ENCODE assay signal across 12 cellular contexts in the genomic region with DNA sequence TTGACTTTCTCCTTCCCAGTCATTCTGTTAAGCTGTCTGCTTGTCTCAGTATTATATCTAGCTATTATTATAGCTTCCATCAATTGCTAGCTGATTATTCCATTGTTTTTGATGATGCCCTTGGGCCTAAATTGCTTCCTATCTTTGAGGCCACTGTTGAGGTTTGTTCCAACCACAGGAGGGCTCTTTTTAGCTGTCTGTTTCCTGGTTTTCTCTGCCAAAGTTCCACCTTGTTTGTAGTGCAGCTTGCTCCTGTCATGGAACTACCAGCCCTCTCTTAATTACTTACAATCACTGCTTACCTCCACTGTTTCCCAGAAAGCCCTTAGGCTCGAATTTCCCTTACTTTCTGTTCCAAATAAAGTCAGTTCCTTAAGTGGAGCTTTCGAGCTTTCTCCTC.
DNase-seq lines count a peak whose midpoint lies in the region; ATAC-seq, FAIRE-seq and TF ChIP-seq lines count a peak whose summit lies in the region.
"Had no signal": no experiment of that assay in that cellular context is flagged by ENCODE, and none has a peak within 500 bp of the region (broad histone marks: within the 10 kb centered on the region; RNA-seq: fewer than 3 reads in every experiment).

No MANE protein-coding gene starts in this region.

- 68% methylated on average over 2 of the region's 2 CpGs for WGBS in A549 (ENCODE audit: missing lambda C conversion rate)

- no peaks in the 10 kb centered on the region for H3K27me3 ChIP-seq in adipocyte (replicated peaks; ENCODE audit: control insufficient read depth, insufficient read depth, low read length)
- H3K27me3 ChIP-seq: SJCRH30 had no signal

- H3K4me2 ChIP-seq in A549: no peak overlapping the region; the same call in 2 of the 3 replicates

- TF ChIP-seq POLR2A in A549 (IDR thresholded peaks at IDR 0.05; ENCODE audit: low read length): no peak

- peak overlapping the region; percentile 94 to 99 for H3K27ac ChIP-seq in A549
- H3K27ac ChIP-seq: SJCRH30 had no signal

- no peak overlapping the region for H3K27ac Mint-ChIP-seq in HFFc6
- H3K27ac Mint-ChIP-seq: activated T-helper 2 cell treated with anti-CD3 and anti-CD28 coated beads, Interferon-gamma antibody, Interleukin-2, Interleukin-4, amounts not matched to agents 10 μg/mL and 5 μg/mL and 100 μg/mL, durations not matched to agents 14 hours and 24 hours and 36 hours had no signal

- intact Hi-C loops in left colon (cut with DNase I, micrococcal nuclease): no loop called here

- ATAC-seq in A549 (peak in 1 of 2 experiments; percentile 36; a peak in 1 of 6 replicates), left colon (peak; percentile 77), HG02571 (IDR thresholded peaks at IDR 0.05; ENCODE audit: unreplicated experiment) (no peak)

- H3K4me3 ChIP-seq in A549 (no peak overlapping the region), adipocyte (ENCODE audit: low read length) (no peak overlapping the region)
- H3K4me3 ChIP-seq: lung, SJCRH30 had no signal

- TF ChIP-seq RAD21 in A549 (conservative IDR thresholded peaks at IDR 0.05 in 1 of 2, IDR thresholded peaks at IDR 0.05 in 1 of 2): peak; percentile 53 to 57

- no peaks in the 10 kb centered on the region for H3K36me3 ChIP-seq in adipocyte (ENCODE audit: control insufficient read depth, insufficient read depth, low read length, severe bottlenecking)
- H3K36me3 ChIP-seq: SJCRH30 had no signal

- peak; percentile 34; the same call in 2 of the 3 replicates for TF ChIP-seq CTCF in A549 (IDR thresholded peaks at IDR 0.05)
- peak; percentile 56; the same call in 1 of the 2 replicates for TF ChIP-seq CTCF in HFFc6 (IDR thresholded peaks at IDR 0.05)

- CTCF ChIA-PET in A549 (lab: Yijun Ruan, JAX): interaction anchor here (0.6 to 2.8 kb wide), 10 partner anchors 10 to 378 kb away, joined by 3 to 16 read pairs (median 4); no protein-coding TSS in a partner anchor

- H3K27me3 Mint-ChIP-seq in HFFc6 (ENCODE audit: insufficient read depth): no peaks in the 10 kb centered on the region; the same call in 1 of the 2 replicates

- H3K4me1 ChIP-seq in A549: peaks cover 69% of the 10 kb centered on the region
- peaks cover 28% of the 10 kb centered on the region for H3K4me1 ChIP-seq in adipocyte (ENCODE audit: control insufficient read depth, insufficient read depth, low read length)
- H3K4me1 ChIP-seq: SJCRH30 had no signal

- peak in 1 of 2 experiments; percentile 55 for DNase-seq in A549 (ENCODE audit: low read depth in 1 of 2, low spot score in 1 of 2)
- peak; percentile 28 for DNase-seq in HFFc6
- peak; percentile 5 for DNase-seq in adipocyte (ENCODE audit: low read depth)
- no peak for DNase-seq in left colon
- no peak for DNase-seq in UCSD-AML1 (lab: John Stamatoyannopoulos, UW; ENCODE audit: unreplicated experiment)
- DNase-seq in mesenteric fat pad (ENCODE audit: low spot score): no peak
- no peak for DNase-seq in stimulated activated CD4-positive, alpha-beta T cell treated with anti-CD3 and anti-CD28 coated beads, Interleukin-4, amount 100 ng/mL, for 24 hours
- DNase-seq: SJCRH30 had no signal

- H3K4me3 Mint-ChIP-seq in HFFc6: no peak overlapping the region
- H3K4me3 Mint-ChIP-seq: central memory CD8-positive, alpha-beta T cell had no signal

- no peak for TF ChIP-seq EP300 in A549 (IDR thresholded peaks at IDR 0.05)

- peak; percentile 79 for FAIRE-seq in A549 (lab: Jason Lieb, UNC)

- peaks cover 35% of the 10 kb centered on the region for H3K4me1 Mint-ChIP-seq in HFFc6 (ENCODE audit: low read depth)
- H3K4me1 Mint-ChIP-seq: central memory CD8-positive, alpha-beta T cell had no signal

- H3K9ac ChIP-seq in adipocyte (ENCODE audit: low read length): no peak overlapping the region

- no peaks in the 10 kb centered on the region for H3K36me3 Mint-ChIP-seq in HFFc6 (ENCODE audit: low read depth)

- POLR2A ChIA-PET in A549 (lab: Yijun Ruan, JAX): interaction anchor here (1.5 kb wide), 1 partner anchor 141 kb away, joined by 6 read pairs; a partner anchor contains a TSS

- H3K9me3 Mint-ChIP-seq in HFFc6: no peaks in the 10 kb centered on the region
- H3K9me3 Mint-ChIP-seq: activated T-helper 2 cell treated with anti-CD3 and anti-CD28 coated beads, Interferon-gamma antibody, Interleukin-2, Interleukin-4, amounts not matched to agents 10 μg/mL and 5 μg/mL and 100 μg/mL, durations not matched to agents 14 hours and 24 hours and 36 hours; central memory CD8-positive, alpha-beta T cell had no signal

- H3K9me3 ChIP-seq in A549 (no peaks in the 10 kb centered on the region), adipocyte (ENCODE audit: control insufficient read depth, low read length) (no peaks in the 10 kb centered on the region)
- H3K9me3 ChIP-seq: SJCRH30 had no signal

TF ChIP-seq in A549, 52 proteins besides CTCF, POLR2A, EP300 and RAD21:
- TF ChIP-seq CBX2 (IDR thresholded peaks at IDR 0.05; ENCODE audit: borderline replicate concordance, low read depth) (no peak), SMC3 (IDR thresholded peaks at IDR 0.05) (peak; percentile 55)
TF ChIP-seq in A549: peak in this region for 1.

Comparison
In these comparisons a context has a peak if more than half of its experiments do, and no peak if none do; other contexts are left out.
1. DNase-seq: peak in HFFc6 (single experiment) and adipocyte (single experiment); none in left colon (0 of 2), UCSD-AML1 (single experiment), mesenteric fat pad (single experiment) and stimulated activated CD4-positive, alpha-beta T cell treated with anti-CD3 and anti-CD28 coated beads, Interleukin-4, amount 100 ng/mL, for 24 hours (single experiment).